ENCODE assay signal across 8 cellular contexts in the genomic region with DNA sequence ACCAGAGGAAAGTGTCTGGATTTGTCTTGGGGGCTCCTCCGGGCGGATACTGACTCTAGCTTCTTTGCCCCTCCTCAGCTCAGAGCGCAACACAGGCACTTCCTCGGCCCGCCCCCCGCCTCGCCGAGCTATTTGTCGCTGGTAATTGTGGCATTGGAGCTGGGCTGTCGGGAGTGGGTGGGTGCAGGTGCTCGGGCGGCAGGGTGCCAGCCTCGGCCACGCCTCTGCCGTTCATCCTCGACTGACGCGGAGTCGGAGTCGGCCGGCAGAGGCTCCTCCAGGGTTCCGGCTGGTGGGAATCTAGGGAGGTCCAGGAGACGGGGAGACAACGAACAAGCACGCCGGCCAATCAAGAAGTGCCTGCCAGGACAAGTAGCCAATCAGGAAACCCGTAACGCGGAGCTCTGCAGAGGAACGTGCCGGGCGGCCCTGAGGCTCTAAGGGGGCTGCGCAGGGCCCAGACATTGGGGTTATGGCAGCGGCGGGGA.
DNase-seq lines count a peak whose midpoint lies in the region; ATAC-seq lines count a peak whose summit lies in the region.

No MANE protein-coding gene starts in this region.

- no peak for ATAC-seq in HG03135 (IDR thresholded peaks at IDR 0.05; ENCODE audit: unreplicated experiment)

- DNase-seq in DMS 273 (lab: John Stamatoyannopoulos, UW; ENCODE audit: unreplicated experiment) (peak; percentile 89), NCI-H1417 (lab: John Stamatoyannopoulos, UW) (peak; percentile 69 to 92 (median 78)), T-helper 2 cell (peak in 3 of 5 experiments; percentile 17 to 49 (median 28)), iris pigment epithelial cell (ENCODE audit: low read depth) (peak; percentile 80), SW 1271 (lab: John Stamatoyannopoulos, UW) (no peak)
- peak; percentile 41 for DNase-seq in central memory CD4-positive, alpha-beta T cell
- peak; percentile 48 for DNase-seq in stimulated activated CD4-positive, alpha-beta T cell treated with anti-CD3 and anti-CD28 coated beads, Interleukin-4, amount 100 ng/mL, for 1 hour

Comparison
In these comparisons a context has a peak if more than half of its experiments do, and no peak if none do; other contexts are left out.
1. DNase-seq: peak in DMS 273 (single experiment), NCI-H1417 (3 of 3), T-helper 2 cell (3 of 5), central memory CD4-positive, alpha-beta T cell (single experiment), iris pigment epithelial cell (single experiment) and stimulated activated CD4-positive, alpha-beta T cell treated with anti-CD3 and anti-CD28 coated beads, Interleukin-4, amount 100 ng/mL, for 1 hour (single experiment); none in SW 1271 (0 of 2).